38 cellular contexts compared by ENCODE assay signal in the genomic region with DNA sequence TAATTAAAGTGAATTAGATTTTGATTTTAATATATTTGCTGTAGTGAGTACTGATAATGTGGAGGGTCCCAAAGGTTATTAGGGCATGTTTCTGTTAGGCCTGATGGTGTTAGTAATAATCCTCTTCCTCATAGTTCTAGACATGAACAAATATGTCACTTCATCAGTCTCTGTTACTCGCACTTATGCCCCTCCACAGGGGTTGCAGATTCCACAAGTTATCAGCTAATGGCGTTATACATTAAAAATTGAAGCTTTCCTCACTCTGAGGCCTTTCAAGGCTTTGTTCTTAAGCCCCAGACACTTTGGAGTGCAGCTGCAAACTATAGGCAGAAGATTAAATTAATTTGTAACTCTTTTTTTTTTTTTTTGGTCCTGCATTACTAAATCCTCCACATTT.
"Had no signal": no experiment of that assay in that cellular context is flagged by ENCODE, and none has a peak within 500 bp of the region (broad histone marks: within the 10 kb centered on the region; RNA-seq: fewer than 3 reads in every experiment).

No MANE protein-coding gene starts in this region.

- H3K4me3 ChIP-seq: ascending aorta, cardiac muscle cell had no signal

- H3K9me3 ChIP-seq: ascending aorta had no signal

- DNase-seq: activated CD4-positive, alpha-beta memory T cell treated with anti-CD3 and anti-CD28 coated beads, Interleukin-2, amount 10 ng/mL, durations not matched to agents 7 days and 5 days; activated CD4-positive, alpha-beta T cell treated with anti-CD3 and anti-CD28 coated beads for 1 hour; activated CD4-positive, alpha-beta T cell treated with anti-CD3 and anti-CD28 coated beads for 36 hours; activated CD4-positive, alpha-beta T cell treated with anti-CD3 and anti-CD28 coated beads for 48 hours; activated CD4-positive, alpha-beta T cell treated with anti-CD3 and anti-CD28 coated beads, Interleukin-2, amount 10 ng/mL, durations not matched to agents 7 days and 5 days; activated CD4-positive, alpha-beta T cell treated with anti-CD3 and anti-CD28 coated beads, Interleukin-2, amount 50 U/mL, for 48 hours; activated CD4-positive, CD25-positive, alpha-beta regulatory T cell; activated CD8-positive, alpha-beta memory T cell treated with anti-CD3 and anti-CD28 coated beads for 24 hours; activated CD8-positive, alpha-beta memory T cell treated with anti-CD3 and anti-CD28 coated beads, Interleukin-2, amount 10 ng/mL, durations not matched to agents 7 days and 5 days; activated CD8-positive, alpha-beta memory T cell treated with anti-CD3 and anti-CD28 coated beads, Interleukin-2, amount 50 U/mL, for 48 hours; activated CD8-positive, alpha-beta T cell treated with anti-CD3 and anti-CD28 coated beads, Interleukin-2, amount 10 ng/mL, durations not matched to agents 7 days and 5 days; activated effector memory CD4-positive, alpha-beta T cell treated with Interleukin-2 at 50 U/mL for 16 hours; activated gamma-delta T cell; activated naive CD4-positive, alpha-beta T cell treated with anti-CD3 and anti-CD28 coated beads, Interleukin-2, amount 10 ng/mL, durations not matched to agents 7 days and 5 days; activated naive CD4-positive, alpha-beta T cell treated with Interleukin-2 at 50 U/mL for 16 hours; activated naive CD8-positive, alpha-beta T cell treated with anti-CD3 and anti-CD28 coated beads, Interleukin-2, amount 10 ng/mL, durations not matched to agents 7 days and 5 days; activated naive CD8-positive, alpha-beta T cell treated with anti-CD3 and anti-CD28 coated beads, Interleukin-2, amount 50 U/mL, for 24 hours; activated T-cell treated with anti-CD3 and anti-CD28 coated beads, Interleukin-2, amount 50 U/mL, for 24 hours; activated T-cell treated with anti-CD3 and anti-CD28 coated beads, Interleukin-2, amount 50 U/mL, for 48 hours; amygdala; anterior cingulate cortex; caudate nucleus; cerebellar nuclear complex; T-helper 2 cell; T-helper 9 cell had no signal

- H3K4me1 ChIP-seq: ascending aorta had no signal

- H3K9me3 Mint-ChIP-seq: activated CD4-positive, alpha-beta memory T cell treated with anti-CD3 and anti-CD28 coated beads, Interleukin-2, amount 10 ng/mL, durations not matched to agents 7 days and 5 days; activated CD4-positive, alpha-beta T cell treated with anti-CD3 and anti-CD28 coated beads, Interleukin-2, amount 10 ng/mL, durations not matched to agents 7 days and 5 days; activated naive CD4-positive, alpha-beta T cell treated with anti-CD3 and anti-CD28 coated beads, Interleukin-2, amount 10 ng/mL, durations not matched to agents 7 days and 5 days; activated naive CD4-positive, alpha-beta T cell treated with anti-CD3 and anti-CD28 coated beads, Interleukin-2, amount 50 U/mL, for 24 hours; activated naive CD8-positive, alpha-beta T cell treated with anti-CD3 and anti-CD28 coated beads, Interleukin-2, amount 10 ng/mL, durations not matched to agents 7 days and 5 days; activated naive CD8-positive, alpha-beta T cell treated with anti-CD3 and anti-CD28 coated beads, Interleukin-2, amount 50 U/mL, for 24 hours; activated T-cell treated with anti-CD3 and anti-CD28 coated beads, Interleukin-2, amount 50 U/mL, for 24 hours; activated T-helper 2 cell treated with anti-CD3 and anti-CD28 coated beads, Interferon-gamma antibody, Interleukin-2, Interleukin-4, amounts not matched to agents 10 μg/mL and 5 μg/mL and 100 μg/mL, durations not matched to agents 14 hours and 24 hours and 36 hours; brain; central memory CD8-positive, alpha-beta T cell; T-helper 1 cell treated with Interleukin-12 subunit alpha and Interleukin-12 subunit beta and Interleukin-4 antibody, amounts not matched to agents 30 μg/mL and 1 μg/mL, for 36 hours; T-helper 2 cell treated with Interferon-gamma antibody and Interleukin-4, amounts not matched to agents 5 μg/mL and 100 μg/mL, for 36 hours had no signal

- H3K4me3 Mint-ChIP-seq: activated CD4-positive, alpha-beta memory T cell treated with anti-CD3 and anti-CD28 coated beads, Interleukin-2, amount 10 ng/mL, durations not matched to agents 7 days and 5 days; activated CD4-positive, alpha-beta T cell treated with anti-CD3 and anti-CD28 coated beads for 36 hours; activated CD4-positive, alpha-beta T cell treated with anti-CD3 and anti-CD28 coated beads, Interleukin-2, amount 10 ng/mL, durations not matched to agents 7 days and 5 days; activated CD8-positive, alpha-beta memory T cell treated with anti-CD3 and anti-CD28 coated beads, Interleukin-2, amount 10 ng/mL, durations not matched to agents 7 days and 5 days; activated CD8-positive, alpha-beta T cell treated with anti-CD3 and anti-CD28 coated beads, Interleukin-2, amount 10 ng/mL, durations not matched to agents 7 days and 5 days; activated naive CD4-positive, alpha-beta T cell treated with anti-CD3 and anti-CD28 coated beads, Interleukin-2, amount 10 ng/mL, durations not matched to agents 7 days and 5 days; activated naive CD4-positive, alpha-beta T cell treated with anti-CD3 and anti-CD28 coated beads, Interleukin-2, amount 50 U/mL, for 24 hours; activated naive CD8-positive, alpha-beta T cell; activated naive CD8-positive, alpha-beta T cell treated with anti-CD3 and anti-CD28 coated beads, Interleukin-2, amount 10 ng/mL, durations not matched to agents 7 days and 5 days; activated naive CD8-positive, alpha-beta T cell treated with anti-CD3 and anti-CD28 coated beads, Interleukin-2, amount 50 U/mL, for 24 hours; activated T-cell treated with anti-CD3 and anti-CD28 coated beads, Interleukin-2, amount 50 U/mL, for 24 hours; brain; central memory CD8-positive, alpha-beta T cell; T-helper 1 cell treated with Interleukin-12 subunit alpha and Interleukin-12 subunit beta and Interleukin-4 antibody, amounts not matched to agents 30 μg/mL and 1 μg/mL, for 36 hours; T-helper 2 cell treated with Interferon-gamma antibody and Interleukin-4, amounts not matched to agents 5 μg/mL and 100 μg/mL, for 36 hours had no signal

- H3K36me3 Mint-ChIP-seq: activated CD8-positive, alpha-beta memory T cell treated with anti-CD3 and anti-CD28 coated beads, Interleukin-2, amount 10 ng/mL, durations not matched to agents 7 days and 5 days; activated naive CD4-positive, alpha-beta T cell treated with anti-CD3 and anti-CD28 coated beads, Interleukin-2, amount 10 ng/mL, durations not matched to agents 7 days and 5 days had no signal

- ATAC-seq: activated CD4-positive, alpha-beta T cell treated with anti-CD3 and anti-CD28 coated beads for 36 hours; activated CD4-positive, CD25-positive, alpha-beta regulatory T cell treated with anti-CD3 and anti-CD28 coated beads, Interleukin-2, amount 50 U/mL, for 24 hours; activated CD8-positive, alpha-beta memory T cell treated with anti-CD3 and anti-CD28 coated beads, Interleukin-2, amount 10 ng/mL, durations not matched to agents 7 days and 5 days; activated CD8-positive, alpha-beta T cell treated with anti-CD3 and anti-CD28 coated beads, Interleukin-2, amount 10 ng/mL, durations not matched to agents 7 days and 5 days; activated naive CD8-positive, alpha-beta T cell treated with anti-CD3 and anti-CD28 coated beads, Interleukin-2, amount 50 U/mL, for 24 hours had no signal

- FAIRE-seq: bronchial epithelial cell, TTC549 had no signal

- H3K27me3 ChIP-seq: ascending aorta had no signal

- H3K4me1 Mint-ChIP-seq: activated CD4-positive, alpha-beta memory T cell treated with anti-CD3 and anti-CD28 coated beads, Interleukin-2, amount 10 ng/mL, durations not matched to agents 7 days and 5 days; activated CD8-positive, alpha-beta memory T cell treated with anti-CD3 and anti-CD28 coated beads, Interleukin-2, amount 10 ng/mL, durations not matched to agents 7 days and 5 days; central memory CD8-positive, alpha-beta T cell had no signal

- H3K27ac Mint-ChIP-seq: activated CD4-positive, alpha-beta memory T cell treated with anti-CD3 and anti-CD28 coated beads, Interleukin-2, amount 10 ng/mL, durations not matched to agents 7 days and 5 days; activated CD4-positive, alpha-beta T cell treated with anti-CD3 and anti-CD28 coated beads for 36 hours; activated CD4-positive, alpha-beta T cell treated with anti-CD3 and anti-CD28 coated beads, Interleukin-2, amount 10 ng/mL, durations not matched to agents 7 days and 5 days; activated CD8-positive, alpha-beta memory T cell treated with anti-CD3 and anti-CD28 coated beads, Interleukin-2, amount 10 ng/mL, durations not matched to agents 7 days and 5 days; activated CD8-positive, alpha-beta T cell treated with anti-CD3 and anti-CD28 coated beads, Interleukin-2, amount 10 ng/mL, durations not matched to agents 7 days and 5 days; activated naive CD4-positive, alpha-beta T cell treated with anti-CD3 and anti-CD28 coated beads, Interleukin-2, amount 10 ng/mL, durations not matched to agents 7 days and 5 days; activated naive CD4-positive, alpha-beta T cell treated with anti-CD3 and anti-CD28 coated beads, Interleukin-2, amount 50 U/mL, for 24 hours; activated naive CD8-positive, alpha-beta T cell; activated naive CD8-positive, alpha-beta T cell treated with anti-CD3 and anti-CD28 coated beads, Interleukin-2, amount 10 ng/mL, durations not matched to agents 7 days and 5 days; activated naive CD8-positive, alpha-beta T cell treated with anti-CD3 and anti-CD28 coated beads, Interleukin-2, amount 50 U/mL, for 24 hours; activated T-cell treated with anti-CD3 and anti-CD28 coated beads, Interleukin-2, amount 50 U/mL, for 24 hours; activated T-helper 2 cell treated with anti-CD3 and anti-CD28 coated beads, Interferon-gamma antibody, Interleukin-2, Interleukin-4, amounts not matched to agents 10 μg/mL and 5 μg/mL and 100 μg/mL, durations not matched to agents 14 hours and 24 hours and 36 hours; T-helper 1 cell treated with Interleukin-12 subunit alpha and Interleukin-12 subunit beta and Interleukin-4 antibody, amounts not matched to agents 30 μg/mL and 1 μg/mL, for 36 hours; T-helper 2 cell treated with Interferon-gamma antibody and Interleukin-4, amounts not matched to agents 5 μg/mL and 100 μg/mL, for 36 hours had no signal

- H3K27me3 Mint-ChIP-seq: activated CD4-positive, alpha-beta memory T cell treated with anti-CD3 and anti-CD28 coated beads, Interleukin-2, amount 10 ng/mL, durations not matched to agents 7 days and 5 days; activated CD4-positive, alpha-beta T cell treated with anti-CD3 and anti-CD28 coated beads for 36 hours; activated CD4-positive, alpha-beta T cell treated with anti-CD3 and anti-CD28 coated beads, Interleukin-2, amount 10 ng/mL, durations not matched to agents 7 days and 5 days; activated CD8-positive, alpha-beta memory T cell treated with anti-CD3 and anti-CD28 coated beads, Interleukin-2, amount 10 ng/mL, durations not matched to agents 7 days and 5 days; activated naive CD4-positive, alpha-beta T cell treated with anti-CD3 and anti-CD28 coated beads, Interleukin-2, amount 10 ng/mL, durations not matched to agents 7 days and 5 days; activated naive CD4-positive, alpha-beta T cell treated with anti-CD3 and anti-CD28 coated beads, Interleukin-2, amount 50 U/mL, for 24 hours; activated naive CD8-positive, alpha-beta T cell; activated naive CD8-positive, alpha-beta T cell treated with anti-CD3 and anti-CD28 coated beads, Interleukin-2, amount 10 ng/mL, durations not matched to agents 7 days and 5 days; activated naive CD8-positive, alpha-beta T cell treated with anti-CD3 and anti-CD28 coated beads, Interleukin-2, amount 50 U/mL, for 24 hours; activated T-cell treated with anti-CD3 and anti-CD28 coated beads, Interleukin-2, amount 50 U/mL, for 24 hours; brain; central memory CD8-positive, alpha-beta T cell had no signal

- H3K36me3 ChIP-seq: ascending aorta, cardiac muscle cell had no signal

- H3K27ac ChIP-seq: ascending aorta, cardiac muscle cell, VCaP had no signal
